In genomic region chr21:43938751-43939442, GRCh38 we compare ENCODE assay signal across 9 cellular contexts.
DNase-seq lines count a peak whose midpoint lies in the region; ATAC-seq and TF ChIP-seq lines count a peak whose summit lies in the region.
"Had no signal": no experiment of that assay in that cellular context is flagged by ENCODE, and none has a peak within 500 bp of the region (broad histone marks: within the 10 kb centered on the region; RNA-seq: fewer than 3 reads in every experiment).

No MANE protein-coding gene starts in this region.

- H3K27me3 ChIP-seq in AG04450 (ENCODE audit: control insufficient read depth, insufficient read depth, low read length) (no peaks in the 10 kb centered on the region), esophagus muscularis mucosa (no peaks in the 10 kb centered on the region)
- H3K27me3 ChIP-seq in naive thymus-derived CD4-positive, alpha-beta T cell (ENCODE audit: control insufficient read depth in 2 of 2, insufficient read depth in 2 of 2, low read length in 2 of 2) = no peaks in the 10 kb centered on the region

- H3K9me3 ChIP-seq in AG04450 (ENCODE audit: control insufficient read depth, insufficient read depth, low read length) (peaks cover 3% of the 10 kb centered on the region; the same call in 1 of the 2 replicates), esophagus muscularis mucosa (no peaks in the 10 kb centered on the region)
- no peaks in the 10 kb centered on the region for H3K9me3 ChIP-seq in naive thymus-derived CD4-positive, alpha-beta T cell (ENCODE audit: control insufficient read depth in 2 of 3, low read length in 3 of 3)

- peaks cover 0 to 30% (median 17%) of the 10 kb centered on the region in 4 donors for H3K36me3 ChIP-seq in esophagus muscularis mucosa
- peaks cover 0 to 40% (median 0%) of the 10 kb centered on the region in 3 experiments for H3K36me3 ChIP-seq in naive thymus-derived CD4-positive, alpha-beta T cell (ENCODE audit: control insufficient read depth in 2 of 3, insufficient read depth in 3 of 3, low read length in 3 of 3)

- TF ChIP-seq CTCF in AG04450 (IDR thresholded peaks at IDR 0.05; ENCODE audit: low read depth, low read length) = peak; percentile 92
- TF ChIP-seq CTCF in esophagus muscularis mucosa (IDR thresholded peaks at IDR 0.05) = peak; percentile 71 to 87 (median 85)

- no peaks in the 10 kb centered on the region for H3K27me3 Mint-ChIP-seq in naive thymus-derived CD4-positive, alpha-beta T cell
- H3K27me3 Mint-ChIP-seq in stimulated activated memory B cell treated with anti-CD40 and anti-IgM and Interleukin-4, amounts not matched to agents 10 μg/mL and 1 μg/mL and 100 μg/mL, for 72 hours = no peaks in the 10 kb centered on the region

- H3K9me3 Mint-ChIP-seq in naive thymus-derived CD4-positive, alpha-beta T cell = no peaks in the 10 kb centered on the region
- no peaks in the 10 kb centered on the region for H3K9me3 Mint-ChIP-seq in stimulated activated memory B cell treated with anti-CD40 and anti-IgM and Interleukin-4, amounts not matched to agents 10 μg/mL and 1 μg/mL and 100 μg/mL, for 72 hours

- no peak for TF ChIP-seq EP300 in esophagus muscularis mucosa (IDR thresholded peaks at IDR 0.05)

- TF ChIP-seq POLR2A in esophagus muscularis mucosa (IDR thresholded peaks at IDR 0.05; ENCODE audit: low read depth) = no peak

- CTCF ChIA-PET in AG04450 (lab: Charles Lee) = interaction anchor here (0.6 to 1.9 kb wide), 7 partner anchors 10 to 130 kb away, joined by 3 to 10 read pairs (median 3); no protein-coding TSS in a partner anchor
- CTCF ChIA-PET in naive thymus-derived CD4-positive, alpha-beta T cell (lab: Charles Lee) = interaction anchor here (0.7 to 2.2 kb wide), 8 partner anchors 18 to 130 kb away, joined by 3 to 9 read pairs (median 4); no protein-coding TSS in a partner anchor

- peaks cover 0 to 11% (median 0%) of the 10 kb centered on the region in 5 donors for H3K36me3 Mint-ChIP-seq in naive thymus-derived CD4-positive, alpha-beta T cell
- H3K36me3 Mint-ChIP-seq in stimulated activated memory B cell treated with anti-CD40 and anti-IgM and Interleukin-4, amounts not matched to agents 10 μg/mL and 1 μg/mL and 100 μg/mL, for 72 hours = peaks cover 27% of the 10 kb centered on the region

- POLR2A ChIA-PET in AG04450 (lab: Yijun Ruan, JAX) = no interaction called here
- POLR2A ChIA-PET in naive thymus-derived CD4-positive, alpha-beta T cell (lab: Charles Lee) = interaction anchor here (0.6 kb wide), 1 partner anchor 145 kb away, joined by 3 read pairs; no protein-coding TSS in a partner anchor

- H3K4me1 ChIP-seq in esophagus muscularis mucosa = peaks cover 27 to 45% (median 36%) of the 10 kb centered on the region in 4 donors
- H3K4me1 ChIP-seq in naive thymus-derived CD4-positive, alpha-beta T cell (ENCODE audit: control insufficient read depth in 2 of 2, insufficient read depth in 2 of 2, low read length in 2 of 2) = peaks cover 0 to 9% of the 10 kb centered on the region in 2 donors

- H3K27ac ChIP-seq in AG04450 (ENCODE audit: low read depth, low read length) = no peak overlapping the region
- H3K27ac ChIP-seq in esophagus muscularis mucosa (replicated peaks in 1 of 4) = peak overlapping the region in 2 of 4 donors; percentile 5 to 51
- peak overlapping the region; percentile 64 for H3K27ac ChIP-seq in naive thymus-derived CD4-positive, alpha-beta T cell (ENCODE audit: low read depth, low read length)
- H3K27ac ChIP-seq: SK-N-MC had no signal

- intact Hi-C loops in esophagus muscularis mucosa (cut with DNase I) = loop anchor here (5.0 kb wide), 1 partner anchor 72 kb away; the partner anchor contains the start of gene AGPAT3
- intact Hi-C loops in naive thymus-derived CD4-positive, alpha-beta T cell (cut with micrococcal nuclease) = loop anchor here (1.0 to 5.0 kb wide), 6 partner anchors 22 to 150 kb away; partner anchors contain the start of genes AGPAT3 (in 1 of the 2) and RRP1 (in 1 of the 2)

- peak overlapping the region; percentile 79 to 95 (median 88) for H3K4me3 Mint-ChIP-seq in naive thymus-derived CD4-positive, alpha-beta T cell
- H3K4me3 Mint-ChIP-seq in stimulated activated memory B cell treated with anti-CD40 and anti-IgM and Interleukin-4, amounts not matched to agents 10 μg/mL and 1 μg/mL and 100 μg/mL, for 72 hours = peak overlapping the region; percentile 88

- ATAC-seq in GM18520 (IDR thresholded peaks at IDR 0.05; ENCODE audit: unreplicated experiment) (peak; percentile 54), HG03045 (IDR thresholded peaks at IDR 0.05; ENCODE audit: unreplicated experiment) (peak; percentile 77)
- ATAC-seq in naive thymus-derived CD4-positive, alpha-beta T cell = peak; percentile 100
- peak; percentile 93 for ATAC-seq in stimulated activated memory B cell treated with anti-CD40 and anti-IgM and Interleukin-4, amounts not matched to agents 10 μg/mL and 1 μg/mL and 100 μg/mL, for 72 hours

- peaks cover 17 to 27% (median 21%) of the 10 kb centered on the region in 7 donors for H3K4me1 Mint-ChIP-seq in naive thymus-derived CD4-positive, alpha-beta T cell
- peaks cover 33% of the 10 kb centered on the region for H3K4me1 Mint-ChIP-seq in stimulated activated memory B cell treated with anti-CD40 and anti-IgM and Interleukin-4, amounts not matched to agents 10 μg/mL and 1 μg/mL and 100 μg/mL, for 72 hours

- DNase-seq in AG04450 (ENCODE audit: low read depth, low spot score) (peak; percentile 11), NOMO-1 treated with DMSO at 0.1 percent for 48 hours (lab: John Stamatoyannopoulos, UW; ENCODE audit: unreplicated experiment) (peak; percentile 84), activated T-cell treated with anti-CD3 and anti-CD28 coated beads for 1 hour (ENCODE audit: low read depth) (peak; percentile 89), esophagus muscularis mucosa (ENCODE audit: extremely low spot score) (peak; percentile 96)
- peak; percentile 81 to 92 (median 90) for DNase-seq in naive thymus-derived CD4-positive, alpha-beta T cell

- H3K4me3 ChIP-seq in AG04450 (ENCODE audit: low read depth, low read length) (peak overlapping the region; percentile 36), esophagus muscularis mucosa (peak overlapping the region; percentile 39 to 50 (median 40))
- peak overlapping the region; percentile 63 for H3K4me3 ChIP-seq in naive thymus-derived CD4-positive, alpha-beta T cell (ENCODE audit: low read length)
- H3K4me3 ChIP-seq: SK-N-MC had no signal

- WGBS in esophagus muscularis mucosa = 49% methylated on average over 28 of the region's 30 CpGs

- H3K27ac Mint-ChIP-seq in naive thymus-derived CD4-positive, alpha-beta T cell = peak overlapping the region; percentile 39 to 96 (median 85)
- H3K27ac Mint-ChIP-seq in stimulated activated memory B cell treated with anti-CD40 and anti-IgM and Interleukin-4, amounts not matched to agents 10 μg/mL and 1 μg/mL and 100 μg/mL, for 72 hours = peak overlapping the region; percentile 82

Comparison
In these comparisons a context has a peak if more than half of its experiments do, and no peak if none do; other contexts are left out.
1. DNase-seq: peak in every context shown above with its lines; median percentile 96 in esophagus muscularis mucosa; 90 in naive thymus-derived CD4-positive, alpha-beta T cell; 89 in activated T-cell treated with anti-CD3 and anti-CD28 coated beads for 1 hour; 84 in NOMO-1 treated with DMSO at 0.1 percent for 48 hours; 11 in AG04450.